17 cellular contexts compared by ENCODE assay signal in the genomic region with DNA sequence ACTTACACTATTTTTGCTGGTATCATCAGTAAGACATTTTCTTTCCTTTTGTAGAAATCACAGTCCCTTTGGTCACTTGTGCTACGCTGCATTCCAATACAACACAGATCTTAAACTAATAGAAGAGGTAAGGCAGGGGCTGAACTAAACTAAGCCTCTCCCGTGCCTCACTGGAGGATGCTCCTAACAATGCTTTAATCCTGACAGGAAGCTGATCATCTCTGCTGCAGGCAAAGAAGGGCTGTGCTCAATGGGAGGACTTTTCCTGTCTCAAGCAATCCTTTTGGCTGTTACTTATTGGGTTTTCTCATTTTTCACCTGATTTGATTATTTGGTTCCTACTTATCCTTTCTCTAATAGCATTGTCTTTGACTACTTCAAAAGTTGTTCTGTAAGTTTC.
DNase-seq lines count a peak whose midpoint lies in the region; ATAC-seq and TF ChIP-seq lines count a peak whose summit lies in the region.
"Had no signal": no experiment of that assay in that cellular context is flagged by ENCODE, and none has a peak within 500 bp of the region (broad histone marks: within the 10 kb centered on the region; RNA-seq: fewer than 3 reads in every experiment).

No MANE protein-coding gene starts in this region.

- no peaks in the 10 kb centered on the region for H3K36me3 ChIP-seq in GM23338 (ENCODE audit: insufficient read depth)
- H3K36me3 ChIP-seq in naive thymus-derived CD4-positive, alpha-beta T cell (ENCODE audit: control insufficient read depth in 2 of 3, insufficient read depth in 3 of 3, low read length in 3 of 3) = peaks cover 0 to 20% (median 4%) of the 10 kb centered on the region in 3 experiments

- H3F3A ChIP-seq in GM23338 (replicated peaks; ENCODE audit: low read depth) = no peaks in the 10 kb centered on the region

- intact Hi-C loops in naive thymus-derived CD4-positive, alpha-beta T cell (cut with micrococcal nuclease) = no loop called here

- H3K4me1 ChIP-seq in GM23338 (ENCODE audit: insufficient read depth) = no peaks in the 10 kb centered on the region
- H3K4me1 ChIP-seq in naive thymus-derived CD4-positive, alpha-beta T cell (ENCODE audit: control insufficient read depth in 2 of 2, insufficient read depth in 2 of 2, low read length in 2 of 2) = peaks cover 23 to 24% of the 10 kb centered on the region in 2 donors

- peaks cover 88% of the 10 kb centered on the region for H3K36me3 Mint-ChIP-seq in activated T-cell treated with anti-CD3 and anti-CD28 coated beads, Interleukin-2, amount 50 U/mL, for 24 hours (ENCODE audit: low read depth)
- H3K36me3 Mint-ChIP-seq in GM23338 (ENCODE audit: low read depth) = no peaks in the 10 kb centered on the region
- peaks cover 0 to 80% (median 64%) of the 10 kb centered on the region in 5 donors for H3K36me3 Mint-ChIP-seq in naive thymus-derived CD4-positive, alpha-beta T cell

- H3K27me3 Mint-ChIP-seq in activated T-cell treated with anti-CD3 and anti-CD28 coated beads, Interleukin-2, amount 50 U/mL, for 24 hours = no peaks in the 10 kb centered on the region
- no peaks in the 10 kb centered on the region for H3K27me3 Mint-ChIP-seq in GM23338 (ENCODE audit: insufficient read depth, low read depth, poor library complexity)
- no peaks in the 10 kb centered on the region for H3K27me3 Mint-ChIP-seq in naive thymus-derived CD4-positive, alpha-beta T cell
- H3K27me3 Mint-ChIP-seq: B cell had no signal

- H3K27me3 ChIP-seq in GM23338 (ENCODE audit: insufficient read depth) = no peaks in the 10 kb centered on the region
- no peaks in the 10 kb centered on the region for H3K27me3 ChIP-seq in naive thymus-derived CD4-positive, alpha-beta T cell (ENCODE audit: control insufficient read depth in 2 of 2, insufficient read depth in 2 of 2, low read length in 2 of 2)

- H3K9me3 ChIP-seq in naive thymus-derived CD4-positive, alpha-beta T cell (ENCODE audit: control insufficient read depth in 2 of 3, low read length in 3 of 3) = no peaks in the 10 kb centered on the region

- CTCF ChIA-PET in naive thymus-derived CD4-positive, alpha-beta T cell (lab: Charles Lee) = no interaction called here

- no peak overlapping the region for H3K4me3 ChIP-seq in GM23338
- H3K4me3 ChIP-seq in naive thymus-derived CD4-positive, alpha-beta T cell (ENCODE audit: low read length) = no peak overlapping the region

- H3K9me3 Mint-ChIP-seq in activated T-cell treated with anti-CD3 and anti-CD28 coated beads, Interleukin-2, amount 50 U/mL, for 24 hours = peaks cover 2% of the 10 kb centered on the region
- H3K9me3 Mint-ChIP-seq in GM23338 = no peaks in the 10 kb centered on the region; the same call in 2 of the 3 replicates
- H3K9me3 Mint-ChIP-seq in naive thymus-derived CD4-positive, alpha-beta T cell = peaks cover 0 to 6% (median 1%) of the 10 kb centered on the region in 11 donors

- H3K4me3 Mint-ChIP-seq in activated T-cell treated with anti-CD3 and anti-CD28 coated beads, Interleukin-2, amount 50 U/mL, for 24 hours = no peak overlapping the region
- no peak overlapping the region for H3K4me3 Mint-ChIP-seq in GM23338
- peak overlapping the region in 1 of 10 donors; percentile 60 for H3K4me3 Mint-ChIP-seq in naive thymus-derived CD4-positive, alpha-beta T cell
- H3K4me3 Mint-ChIP-seq: B cell had no signal

- H3K79me2 ChIP-seq in GM23338 (replicated peaks; ENCODE audit: insufficient read depth) = no peaks in the 10 kb centered on the region

- no peaks in the 10 kb centered on the region for H3K9me2 ChIP-seq in GM23338 (ENCODE audit: insufficient read depth)

- no peak overlapping the region for H3K27ac ChIP-seq in GM23338 (ENCODE audit: low read depth)
- no peak overlapping the region for H3K27ac ChIP-seq in naive thymus-derived CD4-positive, alpha-beta T cell (ENCODE audit: low read depth, low read length)
- H3K27ac ChIP-seq: KMS-11 had no signal

- no peak for TF ChIP-seq CTCF in GM23338 (conservative IDR thresholded peaks at IDR 0.05; ENCODE audit: low read depth in 2 of 2)

- POLR2A ChIA-PET in naive thymus-derived CD4-positive, alpha-beta T cell (lab: Charles Lee) = no interaction called here

- peak overlapping the region; percentile 14 for H3K27ac Mint-ChIP-seq in activated T-cell treated with anti-CD3 and anti-CD28 coated beads, Interleukin-2, amount 50 U/mL, for 24 hours
- no peak overlapping the region for H3K27ac Mint-ChIP-seq in GM23338
- peak overlapping the region in 7 of 9 donors; percentile 20 to 91 (median 63) for H3K27ac Mint-ChIP-seq in naive thymus-derived CD4-positive, alpha-beta T cell
- H3K27ac Mint-ChIP-seq: B cell had no signal

- no peak overlapping the region for H3K4me2 ChIP-seq in GM23338
- H3K4me2 ChIP-seq: KMS-11 had no signal

- peaks cover 63% of the 10 kb centered on the region for H3K4me1 Mint-ChIP-seq in activated T-cell treated with anti-CD3 and anti-CD28 coated beads, Interleukin-2, amount 50 U/mL, for 24 hours (ENCODE audit: low read depth)
- peaks cover 5% of the 10 kb centered on the region; the same call in 1 of the 3 replicates for H3K4me1 Mint-ChIP-seq in GM23338
- H3K4me1 Mint-ChIP-seq in naive thymus-derived CD4-positive, alpha-beta T cell = peaks cover 22 to 70% (median 67%) of the 10 kb centered on the region in 7 donors
- H3K4me1 Mint-ChIP-seq: B cell had no signal

- H2AFZ ChIP-seq in GM23338 = peak overlapping the region; percentile 12; the same call in 1 of the 2 replicates

- H4K20me1 ChIP-seq in GM23338 (replicated peaks; ENCODE audit: insufficient read depth) = no peaks in the 10 kb centered on the region

- DNase-seq in activated T-cell treated with anti-CD3 and anti-CD28 coated beads, Interleukin-2, amount 50 U/mL, for 24 hours = no peak
- DNase-seq in activated T-cell treated with anti-CD3 and anti-CD28 coated beads, Interleukin-2, amount 50 U/mL, for 1 hour = no peak
- DNase-seq in GM23338 (ENCODE audit: low spot score) (peak; percentile 22), dermis blood vessel endothelial cell (peak; percentile 62), NCI-H2029 treated with DMSO at 0.1 percent for 48 hours (lab: John Stamatoyannopoulos, UW) (no peak), NCI-H2171 (lab: John Stamatoyannopoulos, UW) (no peak), NCI-H1417 treated with DMSO at 0.1 percent for 48 hours (lab: John Stamatoyannopoulos, UW) (no peak)
- no peak for DNase-seq in naive thymus-derived CD4-positive, alpha-beta T cell
- DNase-seq: ACHN, DMS153, NCI-H1092, NCI-H1694, NCI-H446, Right ventricle myocardium superior had no signal

- peak; percentile 32; the same call in 2 of the 3 replicates for ATAC-seq in GM23338
- no peak for ATAC-seq in naive thymus-derived CD4-positive, alpha-beta T cell
- ATAC-seq: Panc1 had no signal

TF ChIP-seq in GM23338, 12 proteins besides CTCF, POLR2A, EP300 and RAD21:
- TF ChIP-seq NANOG (IDR thresholded peaks at IDR 0.05; ENCODE audit: borderline replicate concordance) = no peak

Comparison
In these comparisons a context has a peak if more than half of its experiments do, and no peak if none do; other contexts are left out.
1. DNase-seq: peak in GM23338 (single experiment) and dermis blood vessel endothelial cell (single experiment); none in activated T-cell treated with anti-CD3 and anti-CD28 coated beads, Interleukin-2, amount 50 U/mL, for 24 hours (single experiment), activated T-cell treated with anti-CD3 and anti-CD28 coated beads, Interleukin-2, amount 50 U/mL, for 1 hour (single experiment), naive thymus-derived CD4-positive, alpha-beta T cell (0 of 9), NCI-H2029 treated with DMSO at 0.1 percent for 48 hours (single experiment), NCI-H2171 (single experiment) and NCI-H1417 treated with DMSO at 0.1 percent for 48 hours (single experiment).